Comparison of ENCODE assay signal across 8 cellular contexts in genomic region chr11:1382831-1383607, GRCh38. TPM values are rescaled to one million over a fixed set of nuclear protein-coding genes. Genes with fewer than 3 reads are reported as not detected.
DNase-seq lines count a peak whose midpoint lies in the region; ATAC-seq and TF ChIP-seq lines count a peak whose summit lies in the region.

No MANE protein-coding gene starts in this region.

- WGBS in esophagus muscularis mucosa, result 0% methylated on average over 7 of the region's 56 CpGs

- TF ChIP-seq CTCF in OCI-LY1 (IDR thresholded peaks at IDR 0.05; ENCODE audit: low read length), result no peak
- TF ChIP-seq CTCF in esophagus muscularis mucosa (IDR thresholded peaks at IDR 0.05), result peak in 1 of 3 experiments; percentile 14

- H3K27ac ChIP-seq in OCI-LY1 (ENCODE audit: low read depth, low read length, poor library complexity, severe bottlenecking) (no peak overlapping the region), esophagus muscularis mucosa (replicated peaks in 1 of 4) (peak overlapping the region; percentile 84 to 86 (median 84)), muscle layer of colon (ENCODE audit: low read depth, low read length) (peak overlapping the region; percentile 85)

- no peaks in the 10 kb centered on the region for H3K9me2 ChIP-seq in OCI-LY1 (ENCODE audit: low read depth, low read length)

- no peaks in the 10 kb centered on the region for H4K20me1 ChIP-seq in OCI-LY1 (ENCODE audit: insufficient read depth, low read length)

- intact Hi-C loops in esophagus muscularis mucosa (cut with DNase I), result loop anchor here (5.0 to 10.0 kb wide), 2 partner anchors 46 to 118 kb away; no protein-coding TSS in a partner anchor

- H3K9me3 ChIP-seq in OCI-LY1 (ENCODE audit: low read length), result no peaks in the 10 kb centered on the region
- H3K9me3 ChIP-seq in esophagus muscularis mucosa, result peaks cover 0 to 5% (median 0%) of the 10 kb centered on the region in 4 donors
- H3K9me3 ChIP-seq in muscle layer of colon (ENCODE audit: low read length), result no peaks in the 10 kb centered on the region

- no peak for TF ChIP-seq EP300 in esophagus muscularis mucosa (IDR thresholded peaks at IDR 0.05)

- no peak overlapping the region for H2AFZ ChIP-seq in OCI-LY1 (ENCODE audit: low read length)

- H3K79me2 ChIP-seq in OCI-LY1 (ENCODE audit: insufficient read depth, low read length), result no peaks in the 10 kb centered on the region

- no peaks in the 10 kb centered on the region for H3K36me3 ChIP-seq in OCI-LY1 (ENCODE audit: insufficient read depth, low read length)
- no peaks in the 10 kb centered on the region for H3K36me3 ChIP-seq in esophagus muscularis mucosa
- H3K36me3 ChIP-seq in muscle layer of colon (ENCODE audit: insufficient read depth, low read length), result no peaks in the 10 kb centered on the region

- ATAC-seq in HG03342 (IDR thresholded peaks at IDR 0.05; ENCODE audit: unreplicated experiment), result peak; percentile 71

- DNase-seq in NCI-H2081 (lab: John Stamatoyannopoulos, UW) (peak; percentile 52 to 55), NCI-H2081 treated with DMSO at 0.1 percent for 48 hours (lab: John Stamatoyannopoulos, UW) (no peak), esophagus muscularis mucosa (ENCODE audit: extremely low spot score) (peak; percentile 96)
- peak; percentile 83 for DNase-seq in activated T-cell treated with anti-CD3 and anti-CD28 coated beads, Interleukin-2, amount 50 U/mL, for 1 hour
- peak; percentile 62 to 76 for DNase-seq in stimulated activated CD8-positive, alpha-beta memory T cell treated with anti-CD3 and anti-CD28 coated beads, Interleukin-4, amount 100 ng/mL, for 4 hours (ENCODE audit: low read depth in 2 of 2, low spot score in 1 of 2)

- H3K4me3 ChIP-seq in OCI-LY1 (ENCODE audit: low read depth, low read length, poor library complexity, severe bottlenecking), result peak overlapping the region; percentile 55
- peak overlapping the region; percentile 61 to 76 (median 64) for H3K4me3 ChIP-seq in esophagus muscularis mucosa
- H3K4me3 ChIP-seq in muscle layer of colon (ENCODE audit: low read depth in 1 of 2, low read length in 2 of 2), result peak overlapping the region; percentile 41 to 47

- TF ChIP-seq POLR2A in esophagus muscularis mucosa (IDR thresholded peaks at IDR 0.05; ENCODE audit: low read depth), result no peak

- H3K4me1 ChIP-seq in OCI-LY1 (ENCODE audit: insufficient read depth, low read length, severe bottlenecking), result peaks cover 3% of the 10 kb centered on the region
- peaks cover 4 to 15% (median 13%) of the 10 kb centered on the region in 4 donors for H3K4me1 ChIP-seq in esophagus muscularis mucosa
- no peaks in the 10 kb centered on the region for H3K4me1 ChIP-seq in muscle layer of colon (ENCODE audit: insufficient read depth, low read length)

- H3K27me3 ChIP-seq in OCI-LY1 (ENCODE audit: insufficient read depth, low read length) (peaks cover 5% of the 10 kb centered on the region; the same call in 1 of the 2 replicates), esophagus muscularis mucosa (no peaks in the 10 kb centered on the region), muscle layer of colon (ENCODE audit: control insufficient read depth in 1 of 2, insufficient read depth in 2 of 2, low read length in 2 of 2) (no peaks in the 10 kb centered on the region)

- H3K4me2 ChIP-seq in OCI-LY1 (ENCODE audit: low read length), result peak overlapping the region; percentile 64

- H3F3A ChIP-seq in OCI-LY1 (ENCODE audit: insufficient read depth, low read length), result no peaks in the 10 kb centered on the region

- H3K9ac ChIP-seq in OCI-LY1 (ENCODE audit: low read length), result no peak overlapping the region; the same call in 1 of the 2 replicates
- no peak overlapping the region for H3K9ac ChIP-seq in muscle layer of colon (ENCODE audit: low read length)

RNA-seq across cellular contexts. Expression of gene BRSK2, which starts 6.7 kb away (rescaled TPM):
- 1 to 10 TPM; 1.0 to 3.3 (median 2.8) TPM for total RNA-seq in esophagus muscularis mucosa
